ENCODE assay signal across 13 cellular contexts in the genomic region with DNA sequence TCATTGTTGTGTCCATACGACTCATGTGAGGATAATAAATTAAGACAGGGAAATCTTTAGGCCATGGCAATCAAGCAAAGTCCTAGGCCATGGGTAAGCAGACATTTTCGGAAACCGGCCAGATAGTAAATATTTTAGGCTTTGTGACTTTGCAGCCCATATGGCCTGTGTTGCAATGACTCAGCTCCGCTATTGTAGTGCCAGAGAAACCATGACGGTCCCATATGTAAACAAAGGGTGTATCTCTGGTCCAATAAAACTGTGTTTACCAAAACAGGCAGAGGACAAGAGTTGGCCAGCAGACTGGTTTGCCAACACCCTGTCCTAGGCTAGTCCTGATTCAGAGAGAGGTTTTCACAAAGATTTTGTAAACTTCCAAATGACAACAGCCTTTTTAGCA. TPM values are rescaled to one million over a fixed set of nuclear protein-coding genes. Genes with fewer than 3 reads are reported as not detected.
DNase-seq lines count a peak whose midpoint lies in the region; ATAC-seq, FAIRE-seq and TF ChIP-seq lines count a peak whose summit lies in the region.
"Had no signal": no experiment of that assay in that cellular context is flagged by ENCODE, and none has a peak within 500 bp of the region (broad histone marks: within the 10 kb centered on the region; RNA-seq: fewer than 3 reads in every experiment).

No MANE protein-coding gene starts in this region.

- TF ChIP-seq CTCF in AG04450 (IDR thresholded peaks at IDR 0.05; ENCODE audit: low read depth, low read length) (no peak), bronchial epithelial cell (IDR thresholded peaks at IDR 0.05; ENCODE audit: insufficient read depth, low read length, severe bottlenecking) (no peak)

- H3K36me3 ChIP-seq in bronchial epithelial cell (ENCODE audit: control insufficient read depth, insufficient read depth, low read length) (peaks cover 7% of the 10 kb centered on the region), muscle layer of colon (ENCODE audit: insufficient read depth, low read length) (peaks cover 7% of the 10 kb centered on the region)

- H3K4me3 ChIP-seq in AG04450 (ENCODE audit: low read depth, low read length), result no peak overlapping the region
- H3K4me3 ChIP-seq in bronchial epithelial cell (ENCODE audit: low read depth, low read length), result no peak overlapping the region
- no peak overlapping the region for H3K4me3 ChIP-seq in muscle layer of colon (ENCODE audit: low read depth in 1 of 2, low read length in 2 of 2)
- H3K4me3 ChIP-seq: esophagus muscularis mucosa, psoas muscle had no signal

- no peak for FAIRE-seq in bronchial epithelial cell (lab: Jason Lieb, UNC)
- FAIRE-seq: RCC 7860 had no signal

- H3K9ac ChIP-seq in muscle layer of colon (ENCODE audit: low read length), result no peak overlapping the region

- POLR2A ChIA-PET in AG04450 (lab: Yijun Ruan, JAX), result no interaction called here

- H3K27me3 ChIP-seq in AG04450 (ENCODE audit: control insufficient read depth, insufficient read depth, low read length) (no peaks in the 10 kb centered on the region), bronchial epithelial cell (ENCODE audit: control insufficient read depth, insufficient read depth, low read length) (no peaks in the 10 kb centered on the region), muscle layer of colon (ENCODE audit: control insufficient read depth in 1 of 2, insufficient read depth in 2 of 2, low read length in 2 of 2) (no peaks in the 10 kb centered on the region)
- H3K27me3 ChIP-seq: esophagus muscularis mucosa had no signal

- ATAC-seq in GM21526 (IDR thresholded peaks at IDR 0.05; ENCODE audit: low FRiP score, unreplicated experiment) (no peak), GM21619 (IDR thresholded peaks at IDR 0.05; ENCODE audit: unreplicated experiment) (no peak)
- ATAC-seq: psoas muscle had no signal

- no peak for DNase-seq in AG04450 (ENCODE audit: low read depth, low spot score)
- DNase-seq in HuH-7 (ENCODE audit: low spot score), result peak; percentile 75
- DNase-seq in bronchial epithelial cell (ENCODE audit: low read depth), result peak; percentile 59
- no peak for DNase-seq in activated CD4-positive, alpha-beta T cell treated with anti-CD3 and anti-CD28 coated beads for 1 hour
- DNase-seq in NCI-H146 (lab: John Stamatoyannopoulos, UW), result no peak
- DNase-seq: activated T-cell treated with anti-CD3 and anti-CD28 coated beads, Interleukin-2, amount 50 U/mL, for 24 hours; NCI-H1694; psoas muscle had no signal

- CTCF ChIA-PET in AG04450 (lab: Charles Lee), result interaction anchor here (0.6 kb wide), 1 partner anchor 12 kb away, joined by 3 read pairs; no protein-coding TSS in a partner anchor

- H3K27ac ChIP-seq in AG04450 (ENCODE audit: low read depth, low read length) (peak overlapping the region; percentile 11), muscle layer of colon (ENCODE audit: low read depth, low read length) (peak overlapping the region; percentile 45)
- H3K27ac ChIP-seq: psoas muscle had no signal

- H3K4me1 ChIP-seq in muscle layer of colon (ENCODE audit: insufficient read depth, low read length), result peaks cover 57% of the 10 kb centered on the region

- H3K9me3 ChIP-seq in AG04450 (ENCODE audit: control insufficient read depth, insufficient read depth, low read length) (peaks cover 6% of the 10 kb centered on the region; the same call in 1 of the 2 replicates), muscle layer of colon (ENCODE audit: low read length) (no peaks in the 10 kb centered on the region)
- H3K9me3 ChIP-seq: esophagus muscularis mucosa, psoas muscle had no signal

RNA-seq across cellular contexts. Expression of gene FAM114A1, which starts 5.0 kb away (rescaled TPM):
- 258 and 303 TPM in 2 replicates for polyA plus RNA-seq in AG04450 (2011; rRNA removed)
- 487 and 548 TPM in 2 replicates for polyA minus RNA-seq in AG04450 (2011; rRNA and poly(A)+ RNA removed)
- 40.2 and 44.2 TPM in 2 replicates for total RNA-seq in bronchial epithelial cell

RNA-seq across cellular contexts. Expression of gene TLR6, which starts 16.0 kb away (rescaled TPM):
- polyA plus RNA-seq in AG04450 (2011; rRNA removed), result 2.8 and 3.7 TPM in 2 replicates
- 3.4 and 5.4 TPM in 2 replicates for polyA minus RNA-seq in AG04450 (2011; rRNA and poly(A)+ RNA removed)
- 0.26 and 0.38 TPM in 2 replicates for total RNA-seq in bronchial epithelial cell

Comparison
In these comparisons a context has a peak if more than half of its experiments do, and no peak if none do; other contexts are left out.
1. DNase-seq: peak in HuH-7 (single experiment) and bronchial epithelial cell (single experiment); none in AG04450 (single experiment), activated CD4-positive, alpha-beta T cell treated with anti-CD3 and anti-CD28 coated beads for 1 hour (single experiment) and NCI-H146 (single experiment).